8 cellular contexts compared by ENCODE assay signal in the genomic region with DNA sequence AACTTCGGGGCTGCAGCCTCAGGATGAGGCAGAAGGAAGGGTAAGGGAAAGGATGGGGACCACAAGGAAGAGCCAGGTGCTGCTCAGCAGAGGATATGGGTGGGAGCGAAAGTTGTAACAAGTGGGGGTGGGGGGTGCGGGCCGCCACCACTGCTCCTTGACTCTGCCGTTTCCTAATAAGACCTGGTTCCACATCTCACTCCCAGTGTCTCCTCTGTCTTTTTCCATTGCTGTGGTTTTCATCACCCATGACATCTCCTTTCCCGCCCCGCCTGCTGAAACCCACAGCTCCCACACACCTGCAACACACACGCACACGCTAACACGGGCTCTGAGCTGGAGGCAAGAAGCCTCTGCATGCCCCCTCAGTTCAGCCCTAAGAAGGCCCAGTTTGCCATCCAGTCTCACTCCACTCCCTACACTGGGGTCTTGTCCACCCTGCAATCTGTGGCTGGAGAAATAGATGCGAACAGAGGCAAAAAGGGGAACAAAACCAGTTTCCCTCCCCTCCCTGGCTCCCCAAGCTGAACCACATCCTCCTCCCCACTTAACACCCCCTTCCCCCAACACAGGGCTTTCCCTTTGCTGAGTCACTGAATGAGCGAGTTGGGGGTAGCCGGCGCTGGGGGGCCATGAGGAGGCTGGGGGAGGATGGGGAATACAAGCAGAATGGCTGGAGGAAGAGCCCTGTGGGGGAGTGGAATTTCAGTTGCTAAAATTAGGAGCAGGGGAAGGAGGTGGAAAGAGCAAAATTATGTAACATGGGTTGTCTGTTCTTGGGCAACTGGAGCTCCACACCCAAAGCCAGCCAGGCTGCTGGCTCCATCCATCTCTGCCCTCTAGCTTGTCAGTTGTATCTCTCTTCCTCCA. TPM values are rescaled to one million over a fixed set of nuclear protein-coding genes. Genes with fewer than 3 reads are reported as not detected.
DNase-seq lines count a peak whose midpoint lies in the region; ATAC-seq and TF ChIP-seq lines count a peak whose summit lies in the region.

No MANE protein-coding gene starts in this region.

- no peaks in the 10 kb centered on the region for H3K9me3 ChIP-seq in parathyroid adenoma (ENCODE audit: control insufficient read depth, low read length)
- H3K9me3 ChIP-seq in ovary, result no peaks in the 10 kb centered on the region

- H3K9ac ChIP-seq in parathyroid adenoma, result no peak overlapping the region

- H3K36me3 ChIP-seq in ACC112 (ENCODE audit: insufficient read depth, low read length), result no peaks in the 10 kb centered on the region; the same call in none of the 2 replicates
- H3K36me3 ChIP-seq in parathyroid adenoma (ENCODE audit: control insufficient read depth, insufficient read depth, low read length), result no peaks in the 10 kb centered on the region
- no peaks in the 10 kb centered on the region for H3K36me3 ChIP-seq in ovary

- H3K27ac ChIP-seq in ACC112 (ENCODE audit: low read depth, low read length) (peak overlapping the region; percentile 87; the same call in 1 of the 2 replicates), HL-60 (replicated peaks) (peak overlapping the region; percentile 92), parathyroid adenoma (peak overlapping the region; percentile 45), ovary (no peak overlapping the region)

- peaks cover 4% of the 10 kb centered on the region for H3K79me2 ChIP-seq in ACC112 (ENCODE audit: control insufficient read depth, insufficient read depth, low read length, unreplicated experiment)
- peaks cover 2% of the 10 kb centered on the region for H3K79me2 ChIP-seq in parathyroid adenoma

- no peak overlapping the region for H3K4me2 ChIP-seq in parathyroid adenoma (ENCODE audit: low read length)

- H3K9me3 Mint-ChIP-seq in activated CD4-positive, alpha-beta T cell treated with anti-CD3 and anti-CD28 coated beads, Interleukin-2, amount 10 ng/mL, durations not matched to agents 7 days and 5 days, result no peaks in the 10 kb centered on the region

- DNase-seq in HL-60 (ENCODE audit: low read depth in 1 of 2, low spot score in 1 of 2), result peak; percentile 98 to 99
- peak; percentile 59 for DNase-seq in activated CD4-positive, alpha-beta T cell treated with anti-CD3 and anti-CD28 coated beads, Interleukin-2, amount 10 ng/mL, durations not matched to agents 7 days and 5 days
- DNase-seq in ovary, result no peak
- DNase-seq in NCI-H774 (lab: John Stamatoyannopoulos, UW), result no peak

- intact Hi-C loops in ovary (cut with DNase I), result no loop called here

- peaks cover 14% of the 10 kb centered on the region for H3K27me3 Mint-ChIP-seq in activated CD4-positive, alpha-beta T cell treated with anti-CD3 and anti-CD28 coated beads, Interleukin-2, amount 10 ng/mL, durations not matched to agents 7 days and 5 days

- TF ChIP-seq CTCF in HL-60 (IDR thresholded peaks at IDR 0.05; ENCODE audit: insufficient read depth, low read length), result no peak
- TF ChIP-seq CTCF in parathyroid adenoma (IDR thresholded peaks at IDR 0.05), result no peak
- no peak for TF ChIP-seq CTCF in ovary (IDR thresholded peaks at IDR 0.05)

- TF ChIP-seq EP300 in ovary (IDR thresholded peaks at IDR 0.05), result no peak

- CTCF ChIA-PET in activated CD4-positive, alpha-beta T cell treated with anti-CD3 and anti-CD28 coated beads, Interleukin-2, amount 10 ng/mL, durations not matched to agents 7 days and 5 days (lab: Charles Lee), result interaction anchor here (1.3 to 23.4 kb wide), 8 partner anchors 8 to 40 kb away, joined by 3 to 497 read pairs (median 16); partner anchors contain the start of genes LTA, LTB, NCR3 and TNF

- TF ChIP-seq POLR2A in ovary (IDR thresholded peaks at IDR 0.05), result no peak

- POLR2A ChIA-PET in activated CD4-positive, alpha-beta T cell treated with anti-CD3 and anti-CD28 coated beads, Interleukin-2, amount 10 ng/mL, durations not matched to agents 7 days and 5 days (lab: Charles Lee), result interaction anchor here (0.6 to 1.6 kb wide), 4 partner anchors 10 to 22 kb away, joined by 3 to 8 read pairs (median 5); partner anchors contain the start of gene TNF

- H3K36me3 Mint-ChIP-seq in activated CD4-positive, alpha-beta T cell treated with anti-CD3 and anti-CD28 coated beads, Interleukin-2, amount 10 ng/mL, durations not matched to agents 7 days and 5 days (ENCODE audit: low read depth), result peaks cover 52% of the 10 kb centered on the region

- peaks cover 72% of the 10 kb centered on the region for H3K4me1 Mint-ChIP-seq in activated CD4-positive, alpha-beta T cell treated with anti-CD3 and anti-CD28 coated beads, Interleukin-2, amount 10 ng/mL, durations not matched to agents 7 days and 5 days

- peak; percentile 30 for ATAC-seq in esophagus mucosa
- ATAC-seq in GM21737 (IDR thresholded peaks at IDR 0.05; ENCODE audit: unreplicated experiment), result no peak

- H3K4me3 Mint-ChIP-seq in activated CD4-positive, alpha-beta T cell treated with anti-CD3 and anti-CD28 coated beads, Interleukin-2, amount 10 ng/mL, durations not matched to agents 7 days and 5 days, result peak overlapping the region; percentile 62

- no peaks in the 10 kb centered on the region for H3K27me3 ChIP-seq in ACC112 (ENCODE audit: insufficient read depth, low read length)
- H3K27me3 ChIP-seq in HL-60 (ENCODE audit: insufficient read depth, poor library complexity, severe bottlenecking), result no peaks in the 10 kb centered on the region
- H3K27me3 ChIP-seq in parathyroid adenoma (ENCODE audit: control insufficient read depth, insufficient read depth, low read length), result no peaks in the 10 kb centered on the region
- no peaks in the 10 kb centered on the region for H3K27me3 ChIP-seq in ovary

- H3K4me3 ChIP-seq in ACC112 (ENCODE audit: low read depth, low read length), result no peak overlapping the region
- H3K4me3 ChIP-seq in HL-60 (replicated peaks; ENCODE audit: insufficient read depth, low read length), result peak overlapping the region; percentile 17
- H3K4me3 ChIP-seq in parathyroid adenoma (ENCODE audit: low read depth, low read length), result no peak overlapping the region
- H3K4me3 ChIP-seq in ovary, result no peak overlapping the region

- H3K27ac Mint-ChIP-seq in activated CD4-positive, alpha-beta T cell treated with anti-CD3 and anti-CD28 coated beads, Interleukin-2, amount 10 ng/mL, durations not matched to agents 7 days and 5 days, result peak overlapping the region; percentile 89

- H2AFZ ChIP-seq in ACC112 (ENCODE audit: low read length, unreplicated experiment), result no peak overlapping the region
- no peak overlapping the region for H2AFZ ChIP-seq in parathyroid adenoma

- WGBS in ovary, 3 donors, result 70 to 81% (median 77%) methylated on average over 14 of the region's 14 CpGs

- peaks cover 41% of the 10 kb centered on the region for H3K4me1 ChIP-seq in ACC112 (ENCODE audit: control insufficient read depth, insufficient read depth, low read length, unreplicated experiment)
- no peaks in the 10 kb centered on the region for H3K4me1 ChIP-seq in parathyroid adenoma
- H3K4me1 ChIP-seq in ovary (ENCODE audit: insufficient read depth), result no peaks in the 10 kb centered on the region

RNA-seq across cellular contexts. Expression of gene NFKBIL1, which starts 11.5 kb away (rescaled TPM):
- 10 to 100 TPM; 15.8 to 16.0 TPM for total RNA-seq in activated CD4-positive, alpha-beta T cell treated with anti-CD3 and anti-CD28 coated beads, Interleukin-2, amount 10 ng/mL, durations not matched to agents 7 days and 5 days
- total RNA-seq in esophagus mucosa, result 13.9 TPM
- total RNA-seq in ovary, result 10 to 100 TPM; 23.6 to 32.4 (median 27.5) TPM
- polyA plus RNA-seq in ovary, result 10 to 100 TPM in 1 of 2 donors, 1 to 10 TPM in 1; 8.2 to 46.0 TPM

RNA-seq across cellular contexts. Expression of gene ATP6V1G2, which starts 12.5 kb away (rescaled TPM):
- 1 to 10 TPM; 3.6 to 3.7 TPM for total RNA-seq in activated CD4-positive, alpha-beta T cell treated with anti-CD3 and anti-CD28 coated beads, Interleukin-2, amount 10 ng/mL, durations not matched to agents 7 days and 5 days
- total RNA-seq in esophagus mucosa (not detected), ovary (1 to 10 TPM in 6 of 7 donors, under 1 TPM in 1; 0.93 to 3.7 (median 2.3) TPM)
- 1 to 10 TPM; 3.0 to 9.3 TPM for polyA plus RNA-seq in ovary

RNA-seq across cellular contexts. Expression of gene LTA, which starts 13.2 kb away (rescaled TPM):
- total RNA-seq in activated CD4-positive, alpha-beta T cell treated with anti-CD3 and anti-CD28 coated beads, Interleukin-2, amount 10 ng/mL, durations not matched to agents 7 days and 5 days, result 10 to 100 TPM; 20.9 to 27.0 TPM
- total RNA-seq in esophagus mucosa, result not detected
- 1 to 10 TPM in 1 of 7 donors, under 1 TPM in 1, not detected in 5; 0.18 to 1.3 TPM for total RNA-seq in ovary
- under 1 TPM; 0.17 to 0.43 TPM for polyA plus RNA-seq in ovary

RNA-seq across cellular contexts. Expression of gene TNF, which starts 16.5 kb away (rescaled TPM):
- 10 to 100 TPM; 46.5 to 47.1 TPM for total RNA-seq in activated CD4-positive, alpha-beta T cell treated with anti-CD3 and anti-CD28 coated beads, Interleukin-2, amount 10 ng/mL, durations not matched to agents 7 days and 5 days
- 0.24 TPM for total RNA-seq in esophagus mucosa
- total RNA-seq in ovary, result 1 to 10 TPM in 2 of 7 donors, under 1 TPM in 3, not detected in 2; 0.24 to 3.0 (median 0.56) TPM
- 1 to 10 TPM in 1 of 2 donors, not detected in 1; 1.0 TPM for polyA plus RNA-seq in ovary

RNA-seq across cellular contexts. Expression of gene DDX39B, which starts 17.1 kb away (rescaled TPM):
- 100 to 1,000 TPM; 420 to 442 TPM for total RNA-seq in activated CD4-positive, alpha-beta T cell treated with anti-CD3 and anti-CD28 coated beads, Interleukin-2, amount 10 ng/mL, durations not matched to agents 7 days and 5 days
- total RNA-seq in esophagus mucosa, result 174 TPM
- 100 to 1,000 TPM; 212 to 404 (median 362) TPM for total RNA-seq in ovary
- 100 to 1,000 TPM; 219 to 278 TPM for polyA plus RNA-seq in ovary

Comparison
In these comparisons a context has a peak if more than half of its experiments do, and no peak if none do; other contexts are left out.
1. H3K27ac ChIP-seq: peak in ACC112 (single experiment), HL-60 (single experiment) and parathyroid adenoma (single experiment); none in ovary (0 of 2).
2. DNase-seq: peak in HL-60 (2 of 2) and activated CD4-positive, alpha-beta T cell treated with anti-CD3 and anti-CD28 coated beads, Interleukin-2, amount 10 ng/mL, durations not matched to agents 7 days and 5 days (single experiment); none in ovary (0 of 5) and NCI-H774 (single experiment).
3. RNA of gene LTA, which starts 13.2 kb away (total RNA-seq): 20.9 to 27.0 TPM in activated CD4-positive, alpha-beta T cell treated with anti-CD3 and anti-CD28 coated beads, Interleukin-2, amount 10 ng/mL, durations not matched to agents 7 days and 5 days; not detected in esophagus mucosa (single experiment) and 0.18 to 1.3 TPM in ovary; every median in the first group is over 4 times any median in the second.